23 cellular contexts compared by ENCODE assay signal in the genomic region with DNA sequence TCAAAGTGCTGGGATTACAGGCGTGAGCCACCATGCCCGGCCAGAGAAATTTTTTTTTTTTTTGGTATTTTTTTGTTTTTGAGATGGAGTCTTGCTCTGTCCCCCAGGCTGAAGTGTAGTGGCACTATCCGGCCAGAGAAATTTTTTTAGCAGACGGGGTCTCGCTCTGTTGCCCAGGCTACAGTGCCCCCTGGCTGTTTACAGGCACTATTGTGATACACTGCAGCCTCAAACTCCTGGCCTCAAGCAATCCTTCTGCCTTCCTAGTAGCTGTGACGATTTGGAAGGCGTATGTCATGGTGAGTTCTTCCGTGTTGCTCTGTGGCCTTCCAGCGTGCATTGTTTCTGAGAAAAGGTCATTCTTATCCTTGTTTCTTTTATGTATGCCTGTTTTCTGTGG. TPM values are rescaled to one million over a fixed set of nuclear protein-coding genes. Genes with fewer than 3 reads are reported as not detected.
"Had no signal": no experiment of that assay in that cellular context is flagged by ENCODE, and none has a peak within 500 bp of the region (broad histone marks: within the 10 kb centered on the region; RNA-seq: fewer than 3 reads in every experiment).

No MANE protein-coding gene starts in this region.

- DNase-seq: activated CD4-positive, CD25-positive, alpha-beta regulatory T cell treated with anti-CD3 and anti-CD28 coated beads, Interleukin-2, amount 50 U/mL, for 72 hours; activated naive CD4-positive, alpha-beta T cell treated with Interleukin-2 at 50 U/mL for 16 hours; activated T-cell treated with anti-CD3 and anti-CD28 coated beads for 4 hours; aorta; dermis blood vessel endothelial cell; effector memory CD8-positive, alpha-beta T cell; hypothalamus; left ventricle myocardium superior; nucleus accumbens; stimulated activated CD4-positive, alpha-beta T cell treated with anti-CD3 and anti-CD28 coated beads, Interleukin-15, amount 100 ng/mL, for 24 hours; stimulated activated CD4-positive, alpha-beta T cell treated with anti-CD3 and anti-CD28 coated beads, Interleukin-4, amount 100 ng/mL, for 24 hours; stimulated activated naive CD4-positive, alpha-beta T cell; tibial artery had no signal

- H3K27ac ChIP-seq: right atrium auricular region, skin epidermis, tibial artery, vagina had no signal

- H3K9me3 ChIP-seq: right atrium auricular region, tibial artery, vagina had no signal

- H3K4me1 ChIP-seq: right atrium auricular region, tibial artery, vagina had no signal

- ATAC-seq: effector memory CD8-positive, alpha-beta T cell; esophagus mucosa; left ventricle myocardium superior; natural killer cell treated with Interleukin-12 subunit alpha and Interleukin-12 subunit beta and Interleukin-15 and Interleukin-18, amount 100 ng/mL, for 72 hours had no signal

- H3K36me3 ChIP-seq: vagina had no signal

- H3K4me3 ChIP-seq: right atrium auricular region, skin epidermis, tibial artery, vagina had no signal

- H3K27me3 ChIP-seq: right atrium auricular region, tibial artery, vagina had no signal

RNA-seq across cellular contexts. Expression of a gene that starts 49.6 kb away (rescaled TPM):
- total RNA-seq: aorta; fibroblast of villous mesenchyme; kidney epithelial cell; left ventricle myocardium superior; natural killer cell treated with Interleukin-12 subunit alpha and Interleukin-12 subunit beta and Interleukin-15 and Interleukin-18, amount 100 ng/mL, for 72 hours; posterior vena cava; right atrium auricular region; subcutaneous adipose tissue; T-helper 2 cell treated with Interferon-gamma antibody and Interleukin-4, amounts not matched to agents 100 ng/mL and 5 ng/mL, for 36 hours; vagina had no signal
